1 cellular context compared by ENCODE assay signal in the genomic region with DNA sequence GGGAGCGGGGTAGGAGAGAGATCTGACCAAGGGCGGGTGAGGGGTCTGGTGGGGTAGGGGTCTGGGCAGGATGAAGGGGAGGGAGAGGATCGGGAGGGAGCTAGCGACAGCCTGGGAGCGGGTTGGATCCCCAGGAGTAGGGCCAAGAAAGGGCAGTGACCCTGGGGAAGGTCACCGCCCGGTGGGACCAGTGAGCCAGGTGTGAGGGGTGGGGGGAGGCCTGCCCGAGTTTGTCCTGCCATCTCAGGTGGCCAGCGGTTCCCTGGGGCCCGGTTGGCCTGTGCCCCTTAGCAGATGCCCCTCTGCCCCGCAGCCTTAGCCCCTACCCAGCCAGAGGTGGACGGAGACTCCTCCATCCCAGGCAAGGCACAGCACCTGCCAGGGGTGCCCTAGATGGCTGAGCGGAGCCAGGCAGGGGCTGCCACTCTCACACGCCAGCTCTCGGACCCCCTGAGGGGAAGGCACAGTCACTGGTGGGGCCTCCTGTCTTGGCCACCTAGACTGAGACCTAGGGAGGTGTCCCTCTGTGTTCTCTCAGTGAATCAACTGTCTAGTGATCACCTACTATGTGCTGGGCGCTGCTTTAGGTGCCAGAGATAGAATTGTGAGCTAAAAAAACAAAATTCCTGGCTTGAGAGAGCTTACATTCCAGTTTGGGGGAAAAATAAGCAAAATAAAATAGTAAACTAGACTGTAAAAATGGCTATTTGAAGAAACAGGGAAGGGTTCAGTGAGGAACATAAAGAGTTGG.
TF ChIP-seq lines count a peak whose summit lies in the region.

No MANE protein-coding gene starts in this region.

TF ChIP-seq in GM23338, 12 proteins besides CTCF, POLR2A, EP300 and RAD21 (continued from another document):
- TF ChIP-seq, protein P1, sequence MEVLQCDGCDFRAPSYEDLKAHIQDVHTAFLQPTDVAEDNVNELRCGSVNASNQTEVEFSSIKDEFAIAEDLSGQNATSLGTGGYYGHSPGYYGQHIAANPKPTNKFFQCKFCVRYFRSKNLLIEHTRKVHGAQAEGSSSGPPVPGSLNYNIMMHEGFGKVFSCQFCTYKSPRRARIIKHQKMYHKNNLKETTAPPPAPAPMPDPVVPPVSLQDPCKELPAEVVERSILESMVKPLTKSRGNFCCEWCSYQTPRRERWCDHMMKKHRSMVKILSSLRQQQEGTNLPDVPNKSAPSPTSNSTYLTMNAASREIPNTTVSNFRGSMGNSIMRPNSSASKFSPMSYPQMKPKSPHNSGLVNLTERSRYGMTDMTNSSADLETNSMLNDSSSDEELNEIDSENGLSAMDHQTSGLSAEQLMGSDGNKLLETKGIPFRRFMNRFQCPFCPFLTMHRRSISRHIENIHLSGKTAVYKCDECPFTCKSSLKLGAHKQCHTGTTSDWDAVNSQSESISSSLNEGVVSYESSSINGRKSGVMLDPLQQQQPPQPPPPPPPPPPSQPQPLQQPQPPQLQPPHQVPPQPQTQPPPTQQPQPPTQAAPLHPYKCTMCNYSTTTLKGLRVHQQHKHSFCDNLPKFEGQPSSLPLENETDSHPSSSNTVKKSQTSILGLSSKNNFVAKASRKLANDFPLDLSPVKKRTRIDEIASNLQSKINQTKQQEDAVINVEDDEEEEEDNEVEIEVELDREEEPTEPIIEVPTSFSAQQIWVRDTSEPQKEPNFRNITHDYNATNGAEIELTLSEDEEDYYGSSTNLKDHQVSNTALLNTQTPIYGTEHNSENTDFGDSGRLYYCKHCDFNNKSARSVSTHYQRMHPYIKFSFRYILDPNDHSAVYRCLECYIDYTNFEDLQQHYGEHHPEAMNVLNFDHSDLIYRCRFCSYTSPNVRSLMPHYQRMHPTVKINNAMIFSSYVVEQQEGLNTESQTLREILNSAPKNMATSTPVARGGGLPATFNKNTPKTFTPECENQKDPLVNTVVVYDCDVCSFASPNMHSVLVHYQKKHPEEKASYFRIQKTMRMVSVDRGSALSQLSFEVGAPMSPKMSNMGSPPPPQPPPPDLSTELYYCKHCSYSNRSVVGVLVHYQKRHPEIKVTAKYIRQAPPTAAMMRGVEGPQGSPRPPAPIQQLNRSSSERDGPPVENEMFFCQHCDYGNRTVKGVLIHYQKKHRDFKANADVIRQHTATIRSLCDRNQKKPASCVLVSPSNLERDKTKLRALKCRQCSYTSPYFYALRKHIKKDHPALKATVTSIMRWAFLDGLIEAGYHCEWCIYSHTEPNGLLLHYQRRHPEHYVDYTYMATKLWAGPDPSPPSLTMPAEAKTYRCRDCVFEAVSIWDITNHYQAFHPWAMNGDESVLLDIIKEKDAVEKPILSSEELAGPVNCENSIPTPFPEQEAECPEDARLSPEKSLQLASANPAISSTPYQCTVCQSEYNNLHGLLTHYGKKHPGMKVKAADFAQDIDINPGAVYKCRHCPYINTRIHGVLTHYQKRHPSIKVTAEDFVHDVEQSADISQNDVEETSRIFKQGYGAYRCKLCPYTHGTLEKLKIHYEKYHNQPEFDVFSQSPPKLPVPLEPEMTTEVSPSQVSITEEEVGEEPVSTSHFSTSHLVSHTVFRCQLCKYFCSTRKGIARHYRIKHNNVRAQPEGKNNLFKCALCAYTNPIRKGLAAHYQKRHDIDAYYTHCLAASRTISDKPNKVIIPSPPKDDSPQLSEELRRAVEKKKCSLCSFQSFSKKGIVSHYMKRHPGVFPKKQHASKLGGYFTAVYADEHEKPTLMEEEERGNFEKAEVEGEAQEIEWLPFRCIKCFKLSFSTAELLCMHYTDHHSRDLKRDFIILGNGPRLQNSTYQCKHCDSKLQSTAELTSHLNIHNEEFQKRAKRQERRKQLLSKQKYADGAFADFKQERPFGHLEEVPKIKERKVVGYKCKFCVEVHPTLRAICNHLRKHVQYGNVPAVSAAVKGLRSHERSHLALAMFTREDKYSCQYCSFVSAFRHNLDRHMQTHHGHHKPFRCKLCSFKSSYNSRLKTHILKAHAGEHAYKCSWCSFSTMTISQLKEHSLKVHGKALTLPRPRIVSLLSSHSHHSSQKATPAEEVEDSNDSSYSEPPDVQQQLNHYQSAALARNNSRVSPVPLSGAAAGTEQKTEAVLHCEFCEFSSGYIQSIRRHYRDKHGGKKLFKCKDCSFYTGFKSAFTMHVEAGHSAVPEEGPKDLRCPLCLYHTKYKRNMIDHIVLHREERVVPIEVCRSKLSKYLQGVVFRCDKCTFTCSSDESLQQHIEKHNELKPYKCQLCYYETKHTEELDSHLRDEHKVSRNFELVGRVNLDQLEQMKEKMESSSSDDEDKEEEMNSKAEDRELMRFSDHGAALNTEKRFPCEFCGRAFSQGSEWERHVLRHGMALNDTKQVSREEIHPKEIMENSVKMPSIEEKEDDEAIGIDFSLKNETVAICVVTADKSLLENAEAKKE (CRISPR knock-in tag; IDR thresholded peaks at IDR 0.05): no peak
- TF ChIP-seq ZNF114 (CRISPR knock-in tag; IDR thresholded peaks at IDR 0.05) (no peak), POLR2AphosphoS5 (IDR thresholded peaks at IDR 0.05; ENCODE audit: low read depth) (no peak), CREB1 (CRISPR knock-in tag; IDR thresholded peaks at IDR 0.05; ENCODE audit: low read depth) (no peak)
- TF ChIP-seq, protein P2, sequence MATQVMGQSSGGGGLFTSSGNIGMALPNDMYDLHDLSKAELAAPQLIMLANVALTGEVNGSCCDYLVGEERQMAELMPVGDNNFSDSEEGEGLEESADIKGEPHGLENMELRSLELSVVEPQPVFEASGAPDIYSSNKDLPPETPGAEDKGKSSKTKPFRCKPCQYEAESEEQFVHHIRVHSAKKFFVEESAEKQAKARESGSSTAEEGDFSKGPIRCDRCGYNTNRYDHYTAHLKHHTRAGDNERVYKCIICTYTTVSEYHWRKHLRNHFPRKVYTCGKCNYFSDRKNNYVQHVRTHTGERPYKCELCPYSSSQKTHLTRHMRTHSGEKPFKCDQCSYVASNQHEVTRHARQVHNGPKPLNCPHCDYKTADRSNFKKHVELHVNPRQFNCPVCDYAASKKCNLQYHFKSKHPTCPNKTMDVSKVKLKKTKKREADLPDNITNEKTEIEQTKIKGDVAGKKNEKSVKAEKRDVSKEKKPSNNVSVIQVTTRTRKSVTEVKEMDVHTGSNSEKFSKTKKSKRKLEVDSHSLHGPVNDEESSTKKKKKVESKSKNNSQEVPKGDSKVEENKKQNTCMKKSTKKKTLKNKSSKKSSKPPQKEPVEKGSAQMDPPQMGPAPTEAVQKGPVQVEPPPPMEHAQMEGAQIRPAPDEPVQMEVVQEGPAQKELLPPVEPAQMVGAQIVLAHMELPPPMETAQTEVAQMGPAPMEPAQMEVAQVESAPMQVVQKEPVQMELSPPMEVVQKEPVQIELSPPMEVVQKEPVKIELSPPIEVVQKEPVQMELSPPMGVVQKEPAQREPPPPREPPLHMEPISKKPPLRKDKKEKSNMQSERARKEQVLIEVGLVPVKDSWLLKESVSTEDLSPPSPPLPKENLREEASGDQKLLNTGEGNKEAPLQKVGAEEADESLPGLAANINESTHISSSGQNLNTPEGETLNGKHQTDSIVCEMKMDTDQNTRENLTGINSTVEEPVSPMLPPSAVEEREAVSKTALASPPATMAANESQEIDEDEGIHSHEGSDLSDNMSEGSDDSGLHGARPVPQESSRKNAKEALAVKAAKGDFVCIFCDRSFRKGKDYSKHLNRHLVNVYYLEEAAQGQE (IDR thresholded peaks at IDR 0.05; ENCODE audit: unreplicated experiment): no peak
